9 cellular contexts compared by ENCODE assay signal in genomic region chr11:103537904-103538502, GRCh38.
DNase-seq lines count a peak whose midpoint lies in the region; ATAC-seq and TF ChIP-seq lines count a peak whose summit lies in the region.
"Had no signal": no experiment of that assay in that cellular context is flagged by ENCODE, and none has a peak within 500 bp of the region (broad histone marks: within the 10 kb centered on the region; RNA-seq: fewer than 3 reads in every experiment).

No MANE protein-coding gene starts in this region.

- H3K4me2 ChIP-seq in OCI-LY1 (ENCODE audit: low read length): no peak overlapping the region

- intact Hi-C loops in left ventricle myocardium inferior (cut with micrococcal nuclease) (no loop called here), Right ventricle myocardium inferior (cut with DNase I) (no loop called here), testis (cut with DNase I; ENCODE audit: low total_unique reads) (no loop called here)

- DNase-seq in left ventricle myocardium inferior: no peak
- no peak for DNase-seq in Right ventricle myocardium inferior (ENCODE audit: missing footprints)
- DNase-seq in erythroblast (lab: John Stamatoyannopoulos, UW): peak; percentile 15 to 34
- no peak for DNase-seq in testis
- DNase-seq in SIG-M5 treated with dmso at 0.1 percent for 504 hours (lab: John Stamatoyannopoulos, UW; ENCODE audit: unreplicated experiment): no peak
- no peak for DNase-seq in GM19240 (ENCODE audit: insufficient read length, low spot score)

- no peaks in the 10 kb centered on the region for H3K36me3 ChIP-seq in left ventricle myocardium inferior
- H3K36me3 ChIP-seq in OCI-LY1 (ENCODE audit: insufficient read depth, low read length): no peaks in the 10 kb centered on the region
- H3K36me3 ChIP-seq in testis (ENCODE audit: low read depth, missing control alignments): no peaks in the 10 kb centered on the region
- H3K36me3 ChIP-seq: thoracic aorta had no signal

- no peaks in the 10 kb centered on the region for H3K9me2 ChIP-seq in OCI-LY1 (ENCODE audit: low read depth, low read length)

- no peaks in the 10 kb centered on the region for H3K79me2 ChIP-seq in OCI-LY1 (ENCODE audit: insufficient read depth, low read length)

- no peak for ATAC-seq in Right ventricle myocardium inferior
- no peak for ATAC-seq in GM18909 (IDR thresholded peaks at IDR 0.05; ENCODE audit: poor library complexity, unreplicated experiment)

- TF ChIP-seq POLR2A in erythroblast (IDR thresholded peaks at IDR 0.05; ENCODE audit: low read length) (no peak), testis (IDR thresholded peaks at IDR 0.05) (no peak)

- H3K27ac ChIP-seq in left ventricle myocardium inferior (replicated peaks): no peak overlapping the region
- H3K27ac ChIP-seq in OCI-LY1 (ENCODE audit: low read depth, low read length, poor library complexity, severe bottlenecking): no peak overlapping the region
- no peak overlapping the region for H3K27ac ChIP-seq in testis
- H3K27ac ChIP-seq: thoracic aorta had no signal

- H3K9ac ChIP-seq in OCI-LY1 (ENCODE audit: low read length): no peak overlapping the region

- H3K4me1 ChIP-seq in left ventricle myocardium inferior: peaks cover 23% of the 10 kb centered on the region
- no peaks in the 10 kb centered on the region for H3K4me1 ChIP-seq in OCI-LY1 (ENCODE audit: insufficient read depth, low read length, severe bottlenecking)
- no peaks in the 10 kb centered on the region for H3K4me1 ChIP-seq in testis

- no peak overlapping the region for H2AFZ ChIP-seq in OCI-LY1 (ENCODE audit: low read length)

- H3K27me3 ChIP-seq in left ventricle myocardium inferior (ENCODE audit: low read depth): no peaks in the 10 kb centered on the region
- H3K27me3 ChIP-seq in OCI-LY1 (ENCODE audit: insufficient read depth, low read length): no peaks in the 10 kb centered on the region
- no peaks in the 10 kb centered on the region for H3K27me3 ChIP-seq in testis

- H3F3A ChIP-seq in OCI-LY1 (ENCODE audit: insufficient read depth, low read length): no peaks in the 10 kb centered on the region

- H3K9me3 ChIP-seq in left ventricle myocardium inferior (replicated peaks) (peaks cover 3% of the 10 kb centered on the region), OCI-LY1 (ENCODE audit: low read length) (no peaks in the 10 kb centered on the region), testis (no peaks in the 10 kb centered on the region)
- H3K9me3 ChIP-seq: thoracic aorta had no signal

- TF ChIP-seq CTCF in left ventricle myocardium inferior (IDR thresholded peaks at IDR 0.05; ENCODE audit: borderline replicate concordance): peak; percentile 51
- peak; percentile 43 for TF ChIP-seq CTCF in OCI-LY1 (IDR thresholded peaks at IDR 0.05; ENCODE audit: low read length)
- TF ChIP-seq CTCF in testis (IDR thresholded peaks at IDR 0.05): peak in 2 of 3 experiments; percentile 24 to 35

- H3K4me3 ChIP-seq in left ventricle myocardium inferior (no peak overlapping the region), OCI-LY1 (ENCODE audit: low read depth, low read length, poor library complexity, severe bottlenecking) (no peak overlapping the region), testis (no peak overlapping the region)
- H3K4me3 ChIP-seq: thoracic aorta had no signal

- no peaks in the 10 kb centered on the region for H4K20me1 ChIP-seq in OCI-LY1 (ENCODE audit: insufficient read depth, low read length)

Comparison
In these comparisons a context has a peak if more than half of its experiments do, and no peak if none do; other contexts are left out.
1. DNase-seq: peak in erythroblast (2 of 2); none in left ventricle myocardium inferior (single experiment), Right ventricle myocardium inferior (single experiment), testis (single experiment), SIG-M5 treated with dmso at 0.1 percent for 504 hours (single experiment) and GM19240 (single experiment).
2. Peak in every context shown above with its lines, with median percentiles within 50 percentile points of each other: CTCF ChIP-seq.